Comparison of ENCODE assay signal across 3 cellular contexts in the genomic region with DNA sequence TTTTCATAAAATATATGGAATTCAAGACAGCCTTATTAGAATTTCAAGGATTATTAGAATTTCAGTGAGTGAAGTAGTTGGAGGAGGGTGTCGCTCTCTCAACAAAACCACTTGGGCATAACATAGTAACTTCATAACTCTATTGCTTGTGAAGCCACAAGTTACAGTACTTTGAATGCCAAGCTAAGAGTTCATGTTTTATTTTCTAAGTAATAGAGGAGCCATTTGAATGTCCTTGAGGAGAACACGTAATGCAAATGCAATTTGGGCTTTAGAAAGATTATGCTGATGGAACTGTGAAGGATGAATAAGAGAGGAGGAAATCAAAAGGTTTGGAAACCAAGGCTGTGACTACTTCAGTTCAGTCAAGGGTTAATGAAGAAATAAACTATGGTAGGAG. TPM values are rescaled to one million over a fixed set of nuclear protein-coding genes. Genes with fewer than 3 reads are reported as not detected.
"Had no signal": no experiment of that assay in that cellular context is flagged by ENCODE, and none has a peak within 500 bp of the region (broad histone marks: within the 10 kb centered on the region; RNA-seq: fewer than 3 reads in every experiment).

No MANE protein-coding gene starts in this region.

RNA-seq across cellular contexts. Expression of gene SPDYE16, which starts 32.3 kb away (rescaled TPM):
- total RNA-seq: ascending aorta, bronchial epithelial cell, WTC11 had no signal
